ENCODE assay signal across 19 cellular contexts in the genomic region with DNA sequence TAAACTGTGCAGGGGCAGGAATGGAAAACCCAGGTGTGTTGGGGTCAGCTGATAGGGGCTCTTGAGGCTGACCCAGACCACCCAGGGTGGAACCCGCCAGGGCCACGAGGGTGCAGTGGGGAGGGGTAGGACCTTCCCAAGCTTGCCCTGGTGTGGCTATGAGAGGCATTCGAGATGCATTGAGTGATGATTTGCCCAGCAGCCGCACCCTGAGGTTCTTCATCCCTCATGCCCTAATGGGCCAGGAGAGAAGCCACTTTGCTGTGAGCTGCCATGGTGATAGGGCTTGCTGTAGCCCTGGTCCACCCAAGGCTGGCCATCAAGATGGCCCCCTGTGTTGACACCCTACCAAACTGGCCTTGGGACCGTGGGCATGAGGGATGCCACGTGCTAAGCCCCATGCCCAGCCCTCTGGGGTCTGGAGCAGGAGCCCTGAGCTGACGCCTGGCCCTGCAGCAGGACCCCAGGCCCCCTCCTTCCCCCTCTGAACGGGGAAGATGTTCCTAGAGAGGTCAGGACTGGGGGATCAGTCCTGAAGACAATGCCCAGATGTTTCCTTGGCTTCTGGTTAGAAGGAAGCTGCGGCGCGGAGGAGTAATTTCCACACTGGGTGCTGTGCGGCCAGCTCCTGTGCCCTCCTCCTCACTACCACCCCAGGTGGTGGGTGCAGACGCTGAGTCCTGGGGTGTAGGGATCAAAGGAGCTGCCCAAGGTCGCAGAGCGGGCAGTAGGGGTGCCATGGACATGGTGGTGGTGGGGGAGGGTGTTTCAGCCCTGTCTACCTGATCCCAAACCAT.
"Had no signal": no experiment of that assay in that cellular context is flagged by ENCODE, and none has a peak within 500 bp of the region (broad histone marks: within the 10 kb centered on the region; RNA-seq: fewer than 3 reads in every experiment).

No MANE protein-coding gene starts in this region.

- H3K36me3 ChIP-seq: thyroid gland had no signal

- ATAC-seq: activated CD8-positive, alpha-beta memory T cell treated with anti-CD3 and anti-CD28 coated beads, Interleukin-2, amount 10 ng/mL, durations not matched to agents 7 days and 5 days; body of pancreas; mucosa of descending colon; WTC11 had no signal

- H3K27ac ChIP-seq: body of pancreas, epithelial cell of prostate, thyroid gland had no signal

- FAIRE-seq: colon, TTC549 had no signal

- H3K4me3 ChIP-seq: body of pancreas, mucosa of descending colon, thyroid gland had no signal

- H3K4me1 ChIP-seq: body of pancreas, thyroid gland had no signal

- H3K27me3 ChIP-seq: body of pancreas, thyroid gland had no signal

- DNase-seq: activated CD4-positive, alpha-beta memory T cell treated with anti-CD3 and anti-CD28 coated beads, Interleukin-2, amount 10 ng/mL, durations not matched to agents 7 days and 5 days; activated CD4-positive, alpha-beta T cell treated with anti-CD3 and anti-CD28 coated beads for 48 hours; activated CD8-positive, alpha-beta memory T cell treated with anti-CD3 and anti-CD28 coated beads, Interleukin-2, amount 10 ng/mL, durations not matched to agents 7 days and 5 days; activated naive CD4-positive, alpha-beta T cell; activated naive CD8-positive, alpha-beta T cell treated with anti-CD3 and anti-CD28 coated beads, Interleukin-2, amount 10 ng/mL, durations not matched to agents 7 days and 5 days; body of pancreas; caudate nucleus; endodermal cell; glutamatergic neuron; mesenchymal stem cell; mucosa of descending colon; naive B cell; stimulated activated naive CD4-positive, alpha-beta T cell treated with Interleukin-2 at 50 U/mL for 16 hours; SW 1271; thyroid gland had no signal

- H3K9me3 ChIP-seq: body of pancreas, mucosa of descending colon, thyroid gland had no signal
